ENCODE assay signal across 1 cellular context in the genomic region with DNA sequence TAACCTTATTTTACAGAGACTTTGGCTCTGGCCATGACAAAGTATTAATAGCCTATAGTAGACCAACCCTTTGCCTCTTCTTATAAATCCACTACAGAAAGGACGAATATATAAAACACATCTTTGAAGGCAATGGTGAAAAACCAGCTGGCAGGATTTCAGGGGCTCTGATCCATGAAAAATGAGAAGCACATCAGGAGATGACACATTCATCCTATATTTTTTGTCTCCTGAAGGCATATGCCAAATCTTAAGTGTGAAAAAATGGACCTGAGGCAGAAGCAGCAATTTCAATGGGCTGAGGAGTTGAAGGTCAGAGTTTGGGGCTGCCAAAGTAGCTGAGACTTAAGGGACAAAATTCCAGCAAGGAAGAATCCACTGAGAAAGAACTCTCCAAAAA.
TF ChIP-seq lines count a peak whose summit lies in the region.

No MANE protein-coding gene starts in this region.

TF ChIP-seq in HCT116, 20 proteins besides CTCF, POLR2A, EP300 and RAD21:
- TF ChIP-seq POLR2AphosphoS5 (IDR thresholded peaks at IDR 0.05; ENCODE audit: low read depth, low read length) (no peak), TCF7L2 (IDR thresholded peaks at IDR 0.05; ENCODE audit: borderline replicate concordance, extremely low read depth, insufficient read depth, insufficient read length) (no peak), EZH2 (IDR thresholded peaks at IDR 0.05) (no peak), SRF (IDR thresholded peaks at IDR 0.05; ENCODE audit: low read depth) (no peak), EGR1 (IDR thresholded peaks at IDR 0.05; ENCODE audit: low read depth) (no peak), ZFX (IDR thresholded peaks at IDR 0.05) (no peak), JUND (IDR thresholded peaks at IDR 0.05) (no peak), ELF1 (IDR thresholded peaks at IDR 0.05; ENCODE audit: borderline replicate concordance, low read depth) (no peak), SP1 (IDR thresholded peaks at IDR 0.05; ENCODE audit: low read depth) (no peak)
TF ChIP-seq in HCT116: peak in this region for 0.
